ENCODE assay signal across 8 cellular contexts in genomic region chr4:40662962-40663604, GRCh38.
DNase-seq lines count a peak whose midpoint lies in the region; ATAC-seq and TF ChIP-seq lines count a peak whose summit lies in the region.

No MANE protein-coding gene starts in this region.

- TF ChIP-seq CTCF in choroid plexus epithelial cell (conservative IDR thresholded peaks at IDR 0.05; ENCODE audit: low read depth, low read length) = no peak

- H3K4me3 ChIP-seq in choroid plexus epithelial cell (ENCODE audit: low read depth, low read length) = peak overlapping the region; percentile 23

- ATAC-seq in HG02884 (IDR thresholded peaks at IDR 0.05; ENCODE audit: unreplicated experiment) = peak; percentile 86

- DNase-seq in activated effector memory CD4-positive, alpha-beta T cell treated with anti-CD3 and anti-CD28 coated beads, Interleukin-2, amount 50 U/mL, for 16 hours = peak; percentile 71
- no peak for DNase-seq in activated effector memory CD4-positive, alpha-beta T cell treated with Interleukin-2 at 50 U/mL for 16 hours
- peak; percentile 72 for DNase-seq in NCI-H2196 (lab: John Stamatoyannopoulos, UW; ENCODE audit: unreplicated experiment)
- peak; percentile 64 for DNase-seq in choroid plexus epithelial cell (ENCODE audit: low read depth)
- DNase-seq in stimulated activated CD4-positive, alpha-beta T cell treated with anti-CD3 and anti-CD28 coated beads, Interleukin-12 subunit alpha, Interleukin-12 subunit beta, amount 100 ng/mL, for 48 hours (ENCODE audit: low read depth in 2 of 3, low spot score in 1 of 3) = peak; percentile 42 to 45 (median 42)
- no peak for DNase-seq in cerebellar nuclear complex (lab: John Stamatoyannopoulos, UW)
- DNase-seq in ecto neural progenitor cell (ENCODE audit: low spot score) = no peak

Comparison
In these comparisons a context has a peak if more than half of its experiments do, and no peak if none do; other contexts are left out.
1. DNase-seq: peak in activated effector memory CD4-positive, alpha-beta T cell treated with anti-CD3 and anti-CD28 coated beads, Interleukin-2, amount 50 U/mL, for 16 hours (single experiment), NCI-H2196 (single experiment), choroid plexus epithelial cell (single experiment) and stimulated activated CD4-positive, alpha-beta T cell treated with anti-CD3 and anti-CD28 coated beads, Interleukin-12 subunit alpha, Interleukin-12 subunit beta, amount 100 ng/mL, for 48 hours (3 of 3); none in activated effector memory CD4-positive, alpha-beta T cell treated with Interleukin-2 at 50 U/mL for 16 hours (single experiment), cerebellar nuclear complex (0 of 2) and ecto neural progenitor cell (single experiment).